8 cellular contexts compared by ENCODE assay signal in the genomic region with DNA sequence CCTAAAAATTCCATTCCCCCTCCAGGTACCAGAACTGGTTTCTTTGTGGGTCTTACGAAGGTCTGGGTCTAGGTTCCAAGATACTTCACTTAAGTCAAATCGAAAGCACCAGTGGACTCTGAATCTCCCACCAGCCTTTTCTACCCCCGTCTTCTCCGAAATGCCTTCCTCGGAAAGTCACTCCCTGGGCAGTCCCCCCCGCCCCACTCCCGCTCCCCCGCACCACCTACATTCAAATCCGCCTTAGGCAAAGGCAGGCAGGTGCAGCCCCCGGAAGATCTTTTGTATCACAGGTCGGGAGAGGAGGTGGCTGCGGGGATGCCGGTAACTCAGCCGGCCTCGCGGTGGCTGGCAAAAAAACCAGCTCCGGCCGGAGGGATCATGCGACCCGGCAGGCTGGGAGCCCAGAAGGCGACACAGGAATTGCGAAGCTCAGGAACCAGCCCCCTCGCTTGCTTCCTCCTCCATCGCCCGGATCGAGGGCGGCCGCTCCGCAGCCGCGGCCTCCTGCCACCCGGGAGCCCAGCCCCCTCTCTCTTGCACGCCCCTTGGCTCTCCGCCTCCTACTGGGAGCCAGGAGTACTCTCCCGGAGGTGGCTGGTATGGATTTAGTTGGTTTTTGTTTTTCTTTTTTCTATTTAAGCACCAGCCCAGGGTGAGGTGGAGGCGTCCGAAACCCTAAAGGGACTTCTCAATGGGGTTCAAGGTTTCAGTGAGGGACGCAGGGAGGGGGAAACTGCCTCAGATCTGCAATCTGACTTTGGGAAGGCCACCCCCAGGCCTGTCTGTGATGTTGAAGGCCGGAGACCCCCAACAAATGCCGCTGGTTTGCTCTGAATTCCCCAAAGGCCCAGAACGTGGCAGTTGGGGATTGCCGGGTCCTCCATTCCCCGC.
DNase-seq lines count a peak whose midpoint lies in the region; ATAC-seq and TF ChIP-seq lines count a peak whose summit lies in the region.

A gene (minus strand): TSS at position 481 of the 894 bp plus-strand sequence. CDS start 650 bp downstream, outside the sequence.

- peaks cover 45 to 47% of the 10 kb centered on the region in 2 donors for H3K4me1 Mint-ChIP-seq in effector memory CD8-positive, alpha-beta T cell (ENCODE audit: low read depth in 2 of 2)
- peaks cover 38% of the 10 kb centered on the region for H3K4me1 Mint-ChIP-seq in memory B cell

- no peaks in the 10 kb centered on the region for H3K9me3 Mint-ChIP-seq in effector memory CD8-positive, alpha-beta T cell
- no peaks in the 10 kb centered on the region for H3K9me3 Mint-ChIP-seq in memory B cell

- H3K4me3 Mint-ChIP-seq in effector memory CD8-positive, alpha-beta T cell, result peak within 1 kb of the TSS; percentile 95 to 97
- peak within 1 kb of the TSS; percentile 96 for H3K4me3 Mint-ChIP-seq in memory B cell

- H3K27me3 Mint-ChIP-seq in effector memory CD8-positive, alpha-beta T cell, result no peaks in the 10 kb centered on the region
- no peaks in the 10 kb centered on the region for H3K27me3 Mint-ChIP-seq in memory B cell

- ATAC-seq in HG03521 (IDR thresholded peaks at IDR 0.05; ENCODE audit: unreplicated experiment) (peak; percentile 7), memory B cell (ENCODE audit: low read depth) (peak; percentile 28), HG03457 (IDR thresholded peaks at IDR 0.05; ENCODE audit: unreplicated experiment) (no peak)
- peak; percentile 18 for ATAC-seq in effector memory CD8-positive, alpha-beta T cell (replicated peaks)

- peak; percentile 60 for TF ChIP-seq CTCF in GM12873 (IDR thresholded peaks at IDR 0.05; ENCODE audit: insufficient read depth, low read depth, low read length, missing control alignments)

- H3K27ac Mint-ChIP-seq in effector memory CD8-positive, alpha-beta T cell, result peak within 1 kb of the TSS; percentile 88 to 98
- H3K27ac Mint-ChIP-seq in memory B cell, result peak within 1 kb of the TSS; percentile 97

- peak; percentile 64 to 82 for DNase-seq in NOMO-1 (lab: John Stamatoyannopoulos, UW; ENCODE audit: unreplicated experiment in 2 of 2)
- DNase-seq in activated CD8-positive, alpha-beta memory T cell treated with anti-CD3 and anti-CD28 coated beads for 4 hours (ENCODE audit: low read depth in 2 of 2), result peak; percentile 56 to 80
- DNase-seq in effector memory CD8-positive, alpha-beta T cell, result peak; percentile 47 to 54 (median 51)
- peak; percentile 49 to 55 for DNase-seq in memory B cell (ENCODE audit: low spot score in 2 of 2)
- peak; percentile 71 for DNase-seq in stimulated activated CD8-positive, alpha-beta memory T cell treated with anti-CD3 and anti-CD28 coated beads, Interleukin-12 subunit alpha, Interleukin-12 subunit beta, amount 100 ng/mL, for 4 hours (ENCODE audit: low read depth)

- peaks cover 26% of the 10 kb centered on the region for H3K36me3 Mint-ChIP-seq in effector memory CD8-positive, alpha-beta T cell (ENCODE audit: insufficient read depth)
- H3K36me3 Mint-ChIP-seq in memory B cell, result peaks cover 1% of the 10 kb centered on the region
